Comparison of ENCODE assay signal across 22 cellular contexts in genomic region chr14:61192970-61193369, GRCh38.
DNase-seq lines count a peak whose midpoint lies in the region; ATAC-seq, FAIRE-seq and TF ChIP-seq lines count a peak whose summit lies in the region.
"Had no signal": no experiment of that assay in that cellular context is flagged by ENCODE, and none has a peak within 500 bp of the region (broad histone marks: within the 10 kb centered on the region; RNA-seq: fewer than 3 reads in every experiment).

No MANE protein-coding gene starts in this region.

- H3K4me3 ChIP-seq in K562 (no peak overlapping the region), gastroesophageal sphincter (no peak overlapping the region), upper lobe of left lung (no peak overlapping the region)
- H3K4me3 ChIP-seq: body of pancreas, gastrocnemius medialis, lung, tibial nerve had no signal

- H3K4me1 Mint-ChIP-seq in nephron progenitor cell, result peaks cover 86% of the 10 kb centered on the region

- no peak overlapping the region for H3K27ac ChIP-seq in K562 (ENCODE audit: extremely low read depth, low read depth, low read length)
- H3K27ac ChIP-seq in gastroesophageal sphincter, result no peak overlapping the region
- H3K27ac ChIP-seq in upper lobe of left lung, result no peak overlapping the region
- H3K27ac ChIP-seq: body of pancreas, KMS-11, tibial nerve had no signal

- H3K9me3 ChIP-seq in K562 (replicated peaks; ENCODE audit: control insufficient read depth, insufficient read depth, low read depth, low read length) (no peaks in the 10 kb centered on the region), gastroesophageal sphincter (no peaks in the 10 kb centered on the region), upper lobe of left lung (no peaks in the 10 kb centered on the region)
- H3K9me3 ChIP-seq: body of pancreas, gastrocnemius medialis, tibial nerve had no signal

- intact Hi-C loops in K562 (cut with micrococcal nuclease), result no loop called here

- H3K36me3 ChIP-seq in K562 (ENCODE audit: control insufficient read depth, insufficient read depth, low read length) (no peaks in the 10 kb centered on the region), gastroesophageal sphincter (no peaks in the 10 kb centered on the region), upper lobe of left lung (no peaks in the 10 kb centered on the region)
- H3K36me3 ChIP-seq: gastrocnemius medialis, tibial nerve had no signal

- no peak overlapping the region for H2AFZ ChIP-seq in K562 (ENCODE audit: low read depth, low read length)

- no peaks in the 10 kb centered on the region for H3K79me2 ChIP-seq in K562 (ENCODE audit: control insufficient read depth, insufficient read depth, low read length)

- CTCF ChIA-PET in K562 (lab: Yijun Ruan, JAX; ENCODE audit: low intra/inter-chr PET ratio), result no interaction called here

- H4K20me1 ChIP-seq in K562 (replicated peaks; ENCODE audit: control insufficient read depth, insufficient read depth, low read length), result no peaks in the 10 kb centered on the region

- H3K4me3 Mint-ChIP-seq in nephron progenitor cell, result peak overlapping the region; percentile 4
- H3K4me3 Mint-ChIP-seq: activated CD8-positive, alpha-beta T cell treated with anti-CD3 and anti-CD28 coated beads, Interleukin-2, amount 10 ng/mL, durations not matched to agents 7 days and 5 days; CD8-positive, alpha-beta T cell; T-helper 1 cell treated with Interleukin-12 subunit alpha and Interleukin-12 subunit beta and Interleukin-4 antibody, amounts not matched to agents 30 μg/mL and 1 μg/mL, for 36 hours had no signal

- POLR2A ChIA-PET in K562 (lab: Yijun Ruan, JAX), result no interaction called here

- FAIRE-seq in HTR-8/SVneo (lab: Jason Lieb, UNC) (peak; percentile 97), K562 (lab: Jason Lieb, UNC) (no peak)
- FAIRE-seq: kidney had no signal

- H3K9me3 Mint-ChIP-seq in nephron progenitor cell, result peaks cover 8% of the 10 kb centered on the region
- H3K9me3 Mint-ChIP-seq: CD8-positive, alpha-beta T cell; T-helper 1 cell treated with Interleukin-12 subunit alpha and Interleukin-12 subunit beta and Interleukin-4 antibody, amounts not matched to agents 30 μg/mL and 1 μg/mL, for 36 hours had no signal

- in situ Hi-C loops in K562 (cut with MboI), result no loop called here

- peak overlapping the region; percentile 75 for H3K27ac Mint-ChIP-seq in nephron progenitor cell
- H3K27ac Mint-ChIP-seq: activated CD8-positive, alpha-beta T cell treated with anti-CD3 and anti-CD28 coated beads, Interleukin-2, amount 10 ng/mL, durations not matched to agents 7 days and 5 days; CD8-positive, alpha-beta T cell; T-helper 1 cell treated with Interleukin-12 subunit alpha and Interleukin-12 subunit beta and Interleukin-4 antibody, amounts not matched to agents 30 μg/mL and 1 μg/mL, for 36 hours had no signal

- no peak for TF ChIP-seq RAD21 in K562 (CRISPR knock-in tag; conservative IDR thresholded peaks at IDR 0.05 in 1 of 2, IDR thresholded peaks at IDR 0.05 in 1 of 2)

- H3K27me3 ChIP-seq in K562 (ENCODE audit: control insufficient read depth in 2 of 2, insufficient read depth in 2 of 2, low read length in 2 of 2) (peaks cover 5 to 14% of the 10 kb centered on the region in 2 experiments; a peak in 4 of 5 replicates), gastroesophageal sphincter (no peaks in the 10 kb centered on the region), upper lobe of left lung (peaks cover 0 to 4% (median 0%) of the 10 kb centered on the region in 4 donors)
- H3K27me3 ChIP-seq: body of pancreas, gastrocnemius medialis, tibial nerve had no signal

- peaks cover 6% of the 10 kb centered on the region for H3K36me3 Mint-ChIP-seq in nephron progenitor cell (ENCODE audit: low read depth)
- H3K36me3 Mint-ChIP-seq: CD8-positive, alpha-beta T cell had no signal

- H3K4me1 ChIP-seq in K562 (replicated peaks in 1 of 2; ENCODE audit: control insufficient read depth in 2 of 2, insufficient read depth in 2 of 2, low read length in 2 of 2) (peaks cover 0 to 9% of the 10 kb centered on the region in 2 experiments; a peak in 2 of 5 replicates), gastroesophageal sphincter (peaks cover 0 to 14% (median 0%) of the 10 kb centered on the region in 3 donors), upper lobe of left lung (peaks cover 0 to 6% (median 4%) of the 10 kb centered on the region in 4 donors)

- peak; percentile 87 for DNase-seq in EH (ENCODE audit: low read depth)
- no peak for DNase-seq in HTR-8/SVneo (ENCODE audit: insufficient read length, low spot score)
- no peak for DNase-seq in K562 (ENCODE audit: extremely low read depth in 1 of 4, low spot score in 3 of 4)
- DNase-seq in nephron progenitor cell, result no peak
- DNase-seq in SHP77 treated with DMSO at 0.1 percent for 48 hours (lab: John Stamatoyannopoulos, UW), result no peak
- DNase-seq in upper lobe of left lung, result no peak
- DNase-seq: activated CD8-positive, alpha-beta T cell treated with anti-CD3 and anti-CD28 coated beads, Interleukin-2, amount 10 ng/mL, durations not matched to agents 7 days and 5 days; activated effector memory CD4-positive, alpha-beta T cell treated with Interleukin-2 at 50 U/mL for 16 hours; activated T-cell treated with anti-CD3 and anti-CD28 coated beads for 4 hours; body of pancreas; CD8-positive, alpha-beta T cell; gastrocnemius medialis; GDM1; kidney; NCI-H1436 treated with DMSO at 0.1 percent for 48 hours; NCI-H226 had no signal

- H3K9ac ChIP-seq in K562 (ENCODE audit: insufficient read depth in 1 of 2, low read depth in 2 of 2, low read length in 2 of 2), result no peak overlapping the region
- H3K9ac ChIP-seq: KMS-11 had no signal

- H3K27me3 Mint-ChIP-seq in nephron progenitor cell (ENCODE audit: low read depth, poor library complexity), result no peaks in the 10 kb centered on the region

- no peak overlapping the region for H3K4me2 ChIP-seq in K562 (ENCODE audit: insufficient read depth, low read length)
- H3K4me2 ChIP-seq: KMS-11 had no signal

- no peak for TF ChIP-seq POLR2A in K562 (conservative IDR thresholded peaks at IDR 0.05)
- no peak for TF ChIP-seq POLR2A in gastroesophageal sphincter (IDR thresholded peaks at IDR 0.05)
- TF ChIP-seq POLR2A in upper lobe of left lung (IDR thresholded peaks at IDR 0.05), result no peak

- no peak for ATAC-seq in K562
- ATAC-seq in gastroesophageal sphincter, result no peak
- no peak for ATAC-seq in upper lobe of left lung (ENCODE audit: low FRiP score in 2 of 2)
- ATAC-seq: activated CD8-positive, alpha-beta T cell treated with anti-CD3 and anti-CD28 coated beads, Interleukin-2, amount 10 ng/mL, durations not matched to agents 7 days and 5 days; body of pancreas; CD8-positive, alpha-beta T cell; gastrocnemius medialis; Panc1 had no signal

- TF ChIP-seq EP300 in K562 (IDR thresholded peaks at IDR 0.05; ENCODE audit: low read length) (no peak), gastroesophageal sphincter (IDR thresholded peaks at IDR 0.05) (no peak), upper lobe of left lung (IDR thresholded peaks at IDR 0.05) (no peak)

- TF ChIP-seq CTCF in K562 (IDR thresholded peaks at IDR 0.05 in 2 of 3, conservative IDR thresholded peaks at IDR 0.05 in 1 of 3; ENCODE audit: insufficient read depth in 2 of 3, low read depth in 1 of 3, low read length in 3 of 3) (no peak), nephron progenitor cell (IDR thresholded peaks at IDR 0.05) (no peak), gastroesophageal sphincter (IDR thresholded peaks at IDR 0.05) (no peak), upper lobe of left lung (IDR thresholded peaks at IDR 0.05) (no peak)

- BruUV-seq in K562 (replicated peaks; lab: Mats Ljungman, UMichigan), result no TSS peak

- no peaks in the 10 kb centered on the region for H3K9me1 ChIP-seq in K562 (ENCODE audit: control insufficient read depth, insufficient read depth, low read length)

TF ChIP-seq in K562, 482 proteins besides CTCF, POLR2A, EP300 and RAD21:
- TF ChIP-seq NCOA1 (IDR thresholded peaks at IDR 0.05; ENCODE audit: low read depth) (no peak), C11orf30 (IDR thresholded peaks at IDR 0.05; ENCODE audit: low read depth) (0 out of 2 replicates have a peak, but pooled peaks have one; percentile 7), CBX5 (IDR thresholded peaks at IDR 0.05; ENCODE audit: borderline replicate concordance, low read depth) (no peak), ZBTB26 (CRISPR knock-in tag; IDR thresholded peaks at IDR 0.05) (no peak), SAFB (IDR thresholded peaks at IDR 0.05; ENCODE audit: borderline replicate concordance, low read depth, low read length) (no peak)
